15 cellular contexts compared by ENCODE assay signal in the genomic region with DNA sequence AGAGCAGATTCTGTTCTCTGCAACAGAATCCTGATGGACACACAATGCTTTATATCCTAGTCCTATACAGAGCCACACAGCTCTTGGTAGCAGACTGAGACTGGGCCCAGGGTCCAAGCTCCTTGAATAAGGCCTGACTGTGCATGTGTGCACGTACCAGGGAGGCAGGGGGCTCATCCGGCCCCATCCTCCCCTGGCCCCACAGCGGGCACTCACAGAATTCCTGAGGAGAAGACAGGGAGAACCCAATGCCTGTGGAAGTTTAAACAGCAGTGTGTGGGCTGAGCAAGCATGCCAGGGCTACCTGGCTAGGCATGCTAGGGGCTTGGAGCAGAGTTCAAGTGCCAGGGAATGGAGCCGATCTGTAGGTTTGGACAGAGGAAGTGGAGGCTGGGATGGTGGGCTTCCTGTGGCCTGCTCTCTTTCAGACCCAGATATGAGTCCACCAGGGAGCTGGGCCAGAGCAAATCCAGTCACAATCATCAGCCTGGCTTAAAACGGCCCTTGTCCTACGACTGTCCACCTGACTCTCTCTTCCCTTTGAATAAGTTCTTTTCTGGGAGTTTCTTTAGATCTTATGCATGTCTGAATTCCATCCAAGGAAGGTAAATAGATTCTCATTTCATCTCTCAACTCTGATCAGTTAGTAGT.
DNase-seq lines count a peak whose midpoint lies in the region; ATAC-seq and TF ChIP-seq lines count a peak whose summit lies in the region.
"Had no signal": no experiment of that assay in that cellular context is flagged by ENCODE, and none has a peak within 500 bp of the region (broad histone marks: within the 10 kb centered on the region; RNA-seq: fewer than 3 reads in every experiment).

No MANE protein-coding gene starts in this region.

- DNase-seq in HL-60 (ENCODE audit: low read depth in 1 of 2, low spot score in 1 of 2): no peak
- DNase-seq in left ventricle myocardium superior: peak; percentile 15
- DNase-seq in T-helper 1 cell: no peak
- DNase-seq in caudate nucleus (lab: John Stamatoyannopoulos, UW): no peak
- no peak for DNase-seq in DMS53 treated with DMSO at 0.1 percent for 48 hours (lab: John Stamatoyannopoulos, UW; ENCODE audit: unreplicated experiment)
- DNase-seq in SHP77 treated with DMSO at 0.1 percent for 48 hours (lab: John Stamatoyannopoulos, UW): no peak
- DNase-seq: activated CD4-positive, alpha-beta T cell treated with anti-CD3 and anti-CD28 coated beads, Interleukin-2, amount 10 ng/mL, durations not matched to agents 24 days and 14 days; activated CD8-positive, alpha-beta memory T cell treated with anti-CD3 and anti-CD28 coated beads, Interleukin-2, amount 50 U/mL, for 48 hours; activated naive CD4-positive, alpha-beta T cell treated with anti-CD3 and anti-CD28 coated beads, Interleukin-2, amount 50 U/mL, for 16 hours; GDM1; NCI-H1930; NCI-H446 treated with DMSO at 0.1 percent for 48 hours; nephron progenitor cell had no signal

- no peaks in the 10 kb centered on the region for H3K9me3 ChIP-seq in skeletal muscle tissue (ENCODE audit: control insufficient read depth in 3 of 3, low read length in 3 of 3)

- intact Hi-C loops in left ventricle myocardium superior (cut with micrococcal nuclease): no loop called here

- no peaks in the 10 kb centered on the region for H3K36me3 ChIP-seq in skeletal muscle tissue (ENCODE audit: control insufficient read depth in 3 of 3, insufficient read depth in 3 of 3, low read length in 3 of 3)

- H3K4me3 ChIP-seq in HL-60 (replicated peaks; ENCODE audit: insufficient read depth, low read length) (no peak overlapping the region), skeletal muscle tissue (ENCODE audit: low read length in 3 of 3) (no peak overlapping the region)

- TF ChIP-seq CTCF in HL-60 (IDR thresholded peaks at IDR 0.05; ENCODE audit: insufficient read depth, low read length): no peak

- ATAC-seq in left ventricle myocardium superior: no peak

- H3K27me3 ChIP-seq in HL-60 (ENCODE audit: insufficient read depth, poor library complexity, severe bottlenecking) (no peaks in the 10 kb centered on the region), skeletal muscle tissue (ENCODE audit: control insufficient read depth in 3 of 3, insufficient read depth in 3 of 3, low read length in 3 of 3) (no peaks in the 10 kb centered on the region)

- H3K27ac ChIP-seq in HL-60 (replicated peaks): peak overlapping the region; percentile 31; the same call in 1 of the 2 replicates
- H3K27ac ChIP-seq in cingulate gyrus (ENCODE audit: low read depth, low read length): peak overlapping the region; percentile 81
- peak overlapping the region; percentile 72 for H3K27ac ChIP-seq in skeletal muscle tissue (ENCODE audit: low read depth, low read length)
- no peak overlapping the region for H3K27ac ChIP-seq in caudate nucleus (ENCODE audit: low read depth, low read length)

- H3K4me1 ChIP-seq in skeletal muscle tissue (ENCODE audit: control insufficient read depth in 3 of 3, insufficient read depth in 3 of 3, low read length in 3 of 3): peaks cover 35 to 73% (median 54%) of the 10 kb centered on the region in 3 donors

- H3K9ac ChIP-seq in skeletal muscle tissue (ENCODE audit: low read depth in 1 of 3, low read length in 3 of 3): peak overlapping the region in 2 of 3 donors; percentile 50 to 69
